In the genomic region with DNA sequence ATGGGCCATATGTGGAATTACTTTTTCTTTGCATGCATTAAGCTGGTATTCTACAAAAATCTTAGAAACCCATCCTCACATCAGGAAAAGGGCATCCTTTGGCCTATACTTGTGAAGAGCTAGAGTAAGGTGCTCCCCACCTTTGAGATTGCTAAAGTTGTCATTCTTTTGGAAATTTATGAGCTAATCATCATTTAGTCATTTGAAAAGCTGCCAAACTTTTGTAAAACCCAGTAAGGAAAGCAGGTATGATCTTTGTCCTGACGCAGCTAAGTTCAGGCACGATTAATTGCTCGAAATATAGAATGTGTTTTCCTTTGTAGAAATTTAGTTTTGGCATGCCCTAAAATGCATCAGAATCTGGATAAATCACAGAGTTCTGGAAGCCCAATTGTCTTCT, we compare ENCODE assay signal across 23 cellular contexts. TPM values are rescaled to one million over a fixed set of nuclear protein-coding genes. Genes with fewer than 3 reads are reported as not detected.
DNase-seq lines count a peak whose midpoint lies in the region; ATAC-seq, FAIRE-seq and TF ChIP-seq lines count a peak whose summit lies in the region.
"Had no signal": no experiment of that assay in that cellular context is flagged by ENCODE, and none has a peak within 500 bp of the region (broad histone marks: within the 10 kb centered on the region; RNA-seq: fewer than 3 reads in every experiment).

No MANE protein-coding gene starts in this region.

- H3K4me1 ChIP-seq in ACC112 (ENCODE audit: control insufficient read depth, insufficient read depth, low read length, unreplicated experiment) (peaks cover 6% of the 10 kb centered on the region), sigmoid colon (peaks cover 0 to 11% (median 0%) of the 10 kb centered on the region in 4 donors)

- H2AFZ ChIP-seq in ACC112 (ENCODE audit: low read length, unreplicated experiment) = no peak overlapping the region

- H3K4me3 Mint-ChIP-seq in activated CD4-positive, alpha-beta T cell treated with anti-CD3 and anti-CD28 coated beads for 36 hours = peak overlapping the region; percentile 49
- H3K4me3 Mint-ChIP-seq in WTC11 (0 out of 2 replicates have a peak overlapping the region, but pooled peaks have one; percentile 20), chondrocyte (ENCODE audit: unreplicated experiment) (no peak overlapping the region)
- H3K4me3 Mint-ChIP-seq: mesothelial cell of epicardium had no signal

- no peak for DNase-seq in activated CD4-positive, alpha-beta T cell treated with anti-CD3 and anti-CD28 coated beads for 36 hours
- no peak for DNase-seq in activated CD4-positive, alpha-beta T cell treated with anti-CD3 and anti-CD28 coated beads, Interleukin-2, amount 50 U/mL, for 48 hours
- DNase-seq in WTC11 (ENCODE audit: low spot score) (no peak), bronchial epithelial cell (ENCODE audit: low read depth) (peak; percentile 52), sigmoid colon (no peak), chondrocyte (ENCODE audit: low spot score) (no peak)
- DNase-seq: activated CD4-positive, alpha-beta T cell treated with anti-CD3 and anti-CD28 coated beads for 4 hours; activated T-cell treated with anti-CD3 and anti-CD28 coated beads for 4 hours; cortex of kidney; head of caudate nucleus; MM.1S; NCI-H1436; NCI-H510A; stimulated activated CD8-positive, alpha-beta memory T cell treated with anti-CD3 and anti-CD28 coated beads, Interleukin-4, amount 100 ng/mL, for 48 hours; SW 1271 had no signal

- no peak for FAIRE-seq in bronchial epithelial cell (lab: Jason Lieb, UNC)
- FAIRE-seq: endometrium, TTC549 had no signal

- H3K27me3 ChIP-seq in ACC112 (ENCODE audit: insufficient read depth, low read length) = no peaks in the 10 kb centered on the region
- H3K27me3 ChIP-seq in bronchial epithelial cell (ENCODE audit: control insufficient read depth, insufficient read depth, low read length) = no peaks in the 10 kb centered on the region
- no peaks in the 10 kb centered on the region for H3K27me3 ChIP-seq in sigmoid colon

- H3K9me3 ChIP-seq in sigmoid colon = no peaks in the 10 kb centered on the region

- no peak overlapping the region for H3K27ac Mint-ChIP-seq in activated CD4-positive, alpha-beta T cell treated with anti-CD3 and anti-CD28 coated beads for 36 hours
- H3K27ac Mint-ChIP-seq in WTC11 (no peak overlapping the region), chondrocyte (ENCODE audit: unreplicated experiment) (no peak overlapping the region)
- H3K27ac Mint-ChIP-seq: mesothelial cell of epicardium had no signal

- peaks cover 7% of the 10 kb centered on the region for H3K36me3 Mint-ChIP-seq in activated CD4-positive, alpha-beta T cell treated with anti-CD3 and anti-CD28 coated beads for 36 hours (ENCODE audit: low read depth)
- H3K36me3 Mint-ChIP-seq in WTC11 (peaks cover under 1% of the 10 kb centered on the region; the same call in 1 of the 2 replicates), chondrocyte (ENCODE audit: low read depth) (no peaks in the 10 kb centered on the region)
- H3K36me3 Mint-ChIP-seq: mesothelial cell of epicardium had no signal

- no peak for TF ChIP-seq EP300 in sigmoid colon (IDR thresholded peaks at IDR 0.05)

- TF ChIP-seq CTCF in WTC11 (IDR thresholded peaks at IDR 0.05) (no peak), bronchial epithelial cell (IDR thresholded peaks at IDR 0.05; ENCODE audit: insufficient read depth, low read length, severe bottlenecking) (no peak), sigmoid colon (IDR thresholded peaks at IDR 0.05) (no peak), chondrocyte (IDR thresholded peaks at IDR 0.05) (no peak)

- H3K9me3 Mint-ChIP-seq in activated CD4-positive, alpha-beta T cell treated with anti-CD3 and anti-CD28 coated beads for 36 hours (ENCODE audit: low read depth) = no peaks in the 10 kb centered on the region
- H3K9me3 Mint-ChIP-seq in WTC11 (peaks cover 3% of the 10 kb centered on the region), chondrocyte (ENCODE audit: low read depth) (no peaks in the 10 kb centered on the region)
- H3K9me3 Mint-ChIP-seq: mesothelial cell of epicardium had no signal

- intact Hi-C loops in activated CD4-positive, alpha-beta T cell treated with anti-CD3 and anti-CD28 coated beads for 36 hours (cut with DNase I, micrococcal nuclease) = loop anchor here (5.0 to 10.0 kb wide), 8 partner anchors 169 to 1503 kb away; a partner anchor contains a TSS
- intact Hi-C loops in sigmoid colon (cut with DNase I) = no loop called here

- POLR2A ChIA-PET in activated CD4-positive, alpha-beta T cell treated with anti-CD3 and anti-CD28 coated beads for 36 hours (lab: Charles Lee) = no interaction called here
- POLR2A ChIA-PET in WTC11 (lab: Charles Lee) = no interaction called here

- peaks cover 17% of the 10 kb centered on the region for H3K4me1 Mint-ChIP-seq in activated CD4-positive, alpha-beta T cell treated with anti-CD3 and anti-CD28 coated beads for 36 hours
- H3K4me1 Mint-ChIP-seq in WTC11 (0 out of 2 replicates have a peak, but pooled peaks cover 2% of the 10 kb centered on the region), chondrocyte (ENCODE audit: low read depth) (no peaks in the 10 kb centered on the region)
- H3K4me1 Mint-ChIP-seq: mesothelial cell of epicardium had no signal

- H3K79me2 ChIP-seq in ACC112 (ENCODE audit: control insufficient read depth, insufficient read depth, low read length, unreplicated experiment) = peaks cover 37% of the 10 kb centered on the region

- no peaks in the 10 kb centered on the region; the same call in 1 of the 2 replicates for H3K36me3 ChIP-seq in ACC112 (ENCODE audit: insufficient read depth, low read length)
- H3K36me3 ChIP-seq in bronchial epithelial cell (ENCODE audit: control insufficient read depth, insufficient read depth, low read length) = no peaks in the 10 kb centered on the region
- no peaks in the 10 kb centered on the region for H3K36me3 ChIP-seq in sigmoid colon

- TF ChIP-seq POLR2A in sigmoid colon (IDR thresholded peaks at IDR 0.05) = no peak

- no peaks in the 10 kb centered on the region for H3K27me3 Mint-ChIP-seq in activated CD4-positive, alpha-beta T cell treated with anti-CD3 and anti-CD28 coated beads for 36 hours
- H3K27me3 Mint-ChIP-seq in WTC11 (ENCODE audit: low read depth) (peaks cover 2% of the 10 kb centered on the region; the same call in 1 of the 2 replicates), chondrocyte (ENCODE audit: low read depth) (no peaks in the 10 kb centered on the region)

- ATAC-seq in activated CD4-positive, alpha-beta T cell treated with anti-CD3 and anti-CD28 coated beads for 36 hours = no peak
- ATAC-seq in WTC11 (no peak), GM18867 (IDR thresholded peaks at IDR 0.05; ENCODE audit: unreplicated experiment) (no peak)
- ATAC-seq: sciatic nerve had no signal

- CTCF ChIA-PET in activated CD4-positive, alpha-beta T cell treated with anti-CD3 and anti-CD28 coated beads for 36 hours (lab: Charles Lee) = no interaction called here
- CTCF ChIA-PET in WTC11 (lab: Charles Lee) = no interaction called here

- H3K4me3 ChIP-seq in ACC112 (ENCODE audit: low read depth, low read length) (0 out of 2 replicates have a peak overlapping the region, but pooled peaks have one; percentile 29), bronchial epithelial cell (ENCODE audit: low read depth, low read length) (no peak overlapping the region), sigmoid colon (no peak overlapping the region)

- 41 to 77% methylated on average over 3 of the region's 3 CpGs for WGBS in sigmoid colon, 2 donors

- H3K27ac ChIP-seq in ACC112 (ENCODE audit: low read depth, low read length) = no peak overlapping the region
- H3K27ac ChIP-seq in sigmoid colon = no peak overlapping the region

TF ChIP-seq in WTC11, 78 proteins besides CTCF, POLR2A, EP300 and RAD21 (continues in another document):
- TF ChIP-seq, protein P1, sequence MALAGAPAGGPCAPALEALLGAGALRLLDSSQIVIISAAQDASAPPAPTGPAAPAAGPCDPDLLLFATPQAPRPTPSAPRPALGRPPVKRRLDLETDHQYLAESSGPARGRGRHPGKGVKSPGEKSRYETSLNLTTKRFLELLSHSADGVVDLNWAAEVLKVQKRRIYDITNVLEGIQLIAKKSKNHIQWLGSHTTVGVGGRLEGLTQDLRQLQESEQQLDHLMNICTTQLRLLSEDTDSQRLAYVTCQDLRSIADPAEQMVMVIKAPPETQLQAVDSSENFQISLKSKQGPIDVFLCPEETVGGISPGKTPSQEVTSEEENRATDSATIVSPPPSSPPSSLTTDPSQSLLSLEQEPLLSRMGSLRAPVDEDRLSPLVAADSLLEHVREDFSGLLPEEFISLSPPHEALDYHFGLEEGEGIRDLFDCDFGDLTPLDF (CRISPR knock-in tag; IDR thresholded peaks at IDR 0.05) = no peak
- TF ChIP-seq, protein P2, sequence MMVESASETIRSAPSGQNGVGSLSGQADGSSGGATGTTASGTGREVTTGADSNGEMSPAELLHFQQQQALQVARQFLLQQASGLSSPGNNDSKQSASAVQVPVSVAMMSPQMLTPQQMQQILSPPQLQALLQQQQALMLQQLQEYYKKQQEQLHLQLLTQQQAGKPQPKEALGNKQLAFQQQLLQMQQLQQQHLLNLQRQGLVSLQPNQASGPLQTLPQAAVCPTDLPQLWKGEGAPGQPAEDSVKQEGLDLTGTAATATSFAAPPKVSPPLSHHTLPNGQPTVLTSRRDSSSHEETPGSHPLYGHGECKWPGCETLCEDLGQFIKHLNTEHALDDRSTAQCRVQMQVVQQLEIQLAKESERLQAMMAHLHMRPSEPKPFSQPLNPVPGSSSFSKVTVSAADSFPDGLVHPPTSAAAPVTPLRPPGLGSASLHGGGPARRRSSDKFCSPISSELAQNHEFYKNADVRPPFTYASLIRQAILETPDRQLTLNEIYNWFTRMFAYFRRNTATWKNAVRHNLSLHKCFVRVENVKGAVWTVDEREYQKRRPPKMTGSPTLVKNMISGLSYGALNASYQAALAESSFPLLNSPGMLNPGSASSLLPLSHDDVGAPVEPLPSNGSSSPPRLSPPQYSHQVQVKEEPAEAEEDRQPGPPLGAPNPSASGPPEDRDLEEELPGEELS (CRISPR knock-in tag; IDR thresholded peaks at IDR 0.05) = no peak

RNA-seq across cellular contexts. Expression of a gene that starts 2.6 kb away (rescaled TPM):
- 10 to 100 TPM; 70.2 to 88.7 TPM for total RNA-seq in activated CD4-positive, alpha-beta T cell treated with anti-CD3 and anti-CD28 coated beads for 36 hours
- total RNA-seq in WTC11 (2021) (23.5 to 25.2 TPM (median 24.0 TPM) in 3 replicates), bronchial epithelial cell (21.6 TPM in 1 of 2 replicates, not detected in the other), sigmoid colon (10 to 100 TPM in 2 of 4 donors, not detected in 2; 39.8 to 52.8 TPM), chondrocyte (not detected in 3 replicates)
- 10 to 100 TPM in 2 of 3 donors, not detected in 1; 38.9 to 44.6 TPM for polyA plus RNA-seq in sigmoid colon
- total RNA-seq: HT-29, mesothelial cell of epicardium, sciatic nerve, ureter had no signal
